ENCODE assay signal across 2 cellular contexts in genomic region chr2:191166756-191167445, GRCh38.
TF ChIP-seq lines count a peak whose summit lies in the region.

No MANE protein-coding gene starts in this region.

TF ChIP-seq in liver, 16 proteins besides CTCF, POLR2A, EP300 and RAD21:
- TF ChIP-seq YY1 (IDR thresholded peaks at IDR 0.05), result no peak
- TF ChIP-seq FOXA2 (IDR thresholded peaks at IDR 0.05), result no peak
- no peak for TF ChIP-seq RXRA (IDR thresholded peaks at IDR 0.05)
- no peak for TF ChIP-seq NR2F2 (IDR thresholded peaks at IDR 0.05)
- no peak for TF ChIP-seq JUND (IDR thresholded peaks at IDR 0.05)
- TF ChIP-seq HNF4A (conservative IDR thresholded peaks at IDR 0.05), result no peak
- TF ChIP-seq, protein P1, sequence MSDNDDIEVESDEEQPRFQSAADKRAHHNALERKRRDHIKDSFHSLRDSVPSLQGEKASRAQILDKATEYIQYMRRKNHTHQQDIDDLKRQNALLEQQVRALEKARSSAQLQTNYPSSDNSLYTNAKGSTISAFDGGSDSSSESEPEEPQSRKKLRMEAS (IDR thresholded peaks at IDR 0.05), result no peak
- no peak for TF ChIP-seq EGR1 (IDR thresholded peaks at IDR 0.05; ENCODE audit: low read depth in 2 of 2)
- TF ChIP-seq SP1 (IDR thresholded peaks at IDR 0.05), result no peak
- TF ChIP-seq GABPA (IDR thresholded peaks at IDR 0.05 in 1 of 2, conservative IDR thresholded peaks at IDR 0.05 in 1 of 2), result no peak
- TF ChIP-seq HNF4G (IDR thresholded peaks at IDR 0.05), result no peak
- no peak for TF ChIP-seq TAF1 (conservative IDR thresholded peaks at IDR 0.05)
- TF ChIP-seq, protein P2, sequence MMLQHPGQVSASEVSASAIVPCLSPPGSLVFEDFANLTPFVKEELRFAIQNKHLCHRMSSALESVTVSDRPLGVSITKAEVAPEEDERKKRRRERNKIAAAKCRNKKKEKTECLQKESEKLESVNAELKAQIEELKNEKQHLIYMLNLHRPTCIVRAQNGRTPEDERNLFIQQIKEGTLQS (IDR thresholded peaks at IDR 0.05), result no peak
- no peak for TF ChIP-seq ZBTB33 (IDR thresholded peaks at IDR 0.05)
- TF ChIP-seq, protein P3, sequence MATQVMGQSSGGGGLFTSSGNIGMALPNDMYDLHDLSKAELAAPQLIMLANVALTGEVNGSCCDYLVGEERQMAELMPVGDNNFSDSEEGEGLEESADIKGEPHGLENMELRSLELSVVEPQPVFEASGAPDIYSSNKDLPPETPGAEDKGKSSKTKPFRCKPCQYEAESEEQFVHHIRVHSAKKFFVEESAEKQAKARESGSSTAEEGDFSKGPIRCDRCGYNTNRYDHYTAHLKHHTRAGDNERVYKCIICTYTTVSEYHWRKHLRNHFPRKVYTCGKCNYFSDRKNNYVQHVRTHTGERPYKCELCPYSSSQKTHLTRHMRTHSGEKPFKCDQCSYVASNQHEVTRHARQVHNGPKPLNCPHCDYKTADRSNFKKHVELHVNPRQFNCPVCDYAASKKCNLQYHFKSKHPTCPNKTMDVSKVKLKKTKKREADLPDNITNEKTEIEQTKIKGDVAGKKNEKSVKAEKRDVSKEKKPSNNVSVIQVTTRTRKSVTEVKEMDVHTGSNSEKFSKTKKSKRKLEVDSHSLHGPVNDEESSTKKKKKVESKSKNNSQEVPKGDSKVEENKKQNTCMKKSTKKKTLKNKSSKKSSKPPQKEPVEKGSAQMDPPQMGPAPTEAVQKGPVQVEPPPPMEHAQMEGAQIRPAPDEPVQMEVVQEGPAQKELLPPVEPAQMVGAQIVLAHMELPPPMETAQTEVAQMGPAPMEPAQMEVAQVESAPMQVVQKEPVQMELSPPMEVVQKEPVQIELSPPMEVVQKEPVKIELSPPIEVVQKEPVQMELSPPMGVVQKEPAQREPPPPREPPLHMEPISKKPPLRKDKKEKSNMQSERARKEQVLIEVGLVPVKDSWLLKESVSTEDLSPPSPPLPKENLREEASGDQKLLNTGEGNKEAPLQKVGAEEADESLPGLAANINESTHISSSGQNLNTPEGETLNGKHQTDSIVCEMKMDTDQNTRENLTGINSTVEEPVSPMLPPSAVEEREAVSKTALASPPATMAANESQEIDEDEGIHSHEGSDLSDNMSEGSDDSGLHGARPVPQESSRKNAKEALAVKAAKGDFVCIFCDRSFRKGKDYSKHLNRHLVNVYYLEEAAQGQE (IDR thresholded peaks at IDR 0.05), result no peak
- TF ChIP-seq FOXA1 (IDR thresholded peaks at IDR 0.05), result no peak
TF ChIP-seq in liver: peak in this region for 0.

TF ChIP-seq in HepG2, 621 proteins besides CTCF, POLR2A, EP300 and RAD21:
- TF ChIP-seq TBX2 (CRISPR knock-in tag; IDR thresholded peaks at IDR 0.05; ENCODE audit: borderline replicate concordance), result no peak
- TF ChIP-seq KDM1A (CRISPR knock-in tag; IDR thresholded peaks at IDR 0.05), result no peak
- TF ChIP-seq, protein P4, sequence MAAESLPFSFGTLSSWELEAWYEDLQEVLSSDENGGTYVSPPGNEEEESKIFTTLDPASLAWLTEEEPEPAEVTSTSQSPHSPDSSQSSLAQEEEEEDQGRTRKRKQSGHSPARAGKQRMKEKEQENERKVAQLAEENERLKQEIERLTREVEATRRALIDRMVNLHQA (CRISPR knock-in tag; IDR thresholded peaks at IDR 0.05), result no peak
- no peak for TF ChIP-seq MIER3 (CRISPR knock-in tag; IDR thresholded peaks at IDR 0.05; ENCODE audit: borderline replicate concordance)
- TF ChIP-seq ZNF761 (CRISPR knock-in tag; conservative IDR thresholded peaks at IDR 0.05), result no peak
- TF ChIP-seq POGZ (CRISPR knock-in tag; IDR thresholded peaks at IDR 0.05), result no peak
- no peak for TF ChIP-seq PITX1 (CRISPR knock-in tag; IDR thresholded peaks at IDR 0.05)
- no peak for TF ChIP-seq ZNF207 (IDR thresholded peaks at IDR 0.05; ENCODE audit: borderline replicate concordance)
- TF ChIP-seq PBX3 (CRISPR knock-in tag; IDR thresholded peaks at IDR 0.05; ENCODE audit: borderline replicate concordance), result no peak
- TF ChIP-seq ZNF333 (CRISPR knock-in tag; IDR thresholded peaks at IDR 0.05; ENCODE audit: borderline replicate concordance), result no peak
- TF ChIP-seq MTA1 (CRISPR knock-in tag; IDR thresholded peaks at IDR 0.05; ENCODE audit: borderline replicate concordance), result no peak
- TF ChIP-seq ZNF780A (CRISPR knock-in tag; IDR thresholded peaks at IDR 0.05), result no peak
- TF ChIP-seq FOSL2 (CRISPR knock-in tag; IDR thresholded peaks at IDR 0.05), result no peak
